Comparison of ENCODE assay signal across 27 cellular contexts in genomic region chr1:186813420-186813819, GRCh38. TPM values are rescaled to one million over a fixed set of nuclear protein-coding genes. Genes with fewer than 3 reads are reported as not detected.
DNase-seq lines count a peak whose midpoint lies in the region; ATAC-seq and TF ChIP-seq lines count a peak whose summit lies in the region.
"Had no signal": no experiment of that assay in that cellular context is flagged by ENCODE, and none has a peak within 500 bp of the region (broad histone marks: within the 10 kb centered on the region; RNA-seq: fewer than 3 reads in every experiment).

No MANE protein-coding gene starts in this region.

- in situ Hi-C loops in GM13976 (cut with MboI; ENCODE audit: low sequenced_read_pairs, unreplicated experiment) = no loop called here

- CTCF ChIA-PET in activated CD8-positive, alpha-beta memory T cell treated with anti-CD3 and anti-CD28 coated beads, Interleukin-2, amount 10 ng/mL, durations not matched to agents 7 days and 5 days (lab: Charles Lee) = no interaction called here

- H3K4me3 Mint-ChIP-seq in natural killer cell treated with Interleukin-12 subunit alpha and Interleukin-12 subunit beta and Interleukin-15 and Interleukin-18, amount 100 ng/mL, for 72 hours = no peak overlapping the region
- no peak overlapping the region for H3K4me3 Mint-ChIP-seq in activated CD8-positive, alpha-beta memory T cell treated with anti-CD3 and anti-CD28 coated beads, Interleukin-2, amount 10 ng/mL, durations not matched to agents 7 days and 5 days
- H3K4me3 Mint-ChIP-seq: CD4-positive, alpha-beta T cell; neural crest cell had no signal

- no peak overlapping the region for H3K27ac Mint-ChIP-seq in natural killer cell treated with Interleukin-12 subunit alpha and Interleukin-12 subunit beta and Interleukin-15 and Interleukin-18, amount 100 ng/mL, for 72 hours
- H3K27ac Mint-ChIP-seq in activated CD8-positive, alpha-beta memory T cell treated with anti-CD3 and anti-CD28 coated beads, Interleukin-2, amount 10 ng/mL, durations not matched to agents 7 days and 5 days = no peak overlapping the region
- H3K27ac Mint-ChIP-seq: activated naive CD4-positive, alpha-beta T cell treated with anti-CD3 and anti-CD28 coated beads, Interleukin-2, amount 50 U/mL, for 72 hours; activated T-helper 2 cell treated with anti-CD3 and anti-CD28 coated beads, Interferon-gamma antibody, Interleukin-2, Interleukin-4, amounts not matched to agents 10 μg/mL and 5 μg/mL and 100 μg/mL, durations not matched to agents 14 hours and 24 hours and 36 hours; CD4-positive, alpha-beta T cell had no signal

- no peaks in the 10 kb centered on the region for H3K9me3 ChIP-seq in adipocyte (ENCODE audit: control insufficient read depth, low read length)
- H3K9me3 ChIP-seq: heart right ventricle, Peyer's patch, right lobe of liver, upper lobe of left lung had no signal

- H3K4me1 Mint-ChIP-seq in natural killer cell treated with Interleukin-12 subunit alpha and Interleukin-12 subunit beta and Interleukin-15 and Interleukin-18, amount 100 ng/mL, for 72 hours (ENCODE audit: low read depth in 2 of 2) = no peaks in the 10 kb centered on the region
- no peaks in the 10 kb centered on the region for H3K4me1 Mint-ChIP-seq in activated CD8-positive, alpha-beta memory T cell treated with anti-CD3 and anti-CD28 coated beads, Interleukin-2, amount 10 ng/mL, durations not matched to agents 7 days and 5 days
- H3K4me1 Mint-ChIP-seq: neural crest cell had no signal

- H3K27ac ChIP-seq in epithelial cell of prostate = no peak overlapping the region
- H3K27ac ChIP-seq: heart right ventricle, Peyer's patch, right lobe of liver, upper lobe of left lung had no signal

- H3K27me3 ChIP-seq in adipocyte (replicated peaks; ENCODE audit: control insufficient read depth, insufficient read depth, low read length) = no peaks in the 10 kb centered on the region
- H3K27me3 ChIP-seq: heart right ventricle, Peyer's patch, right lobe of liver, upper lobe of left lung had no signal

- no peaks in the 10 kb centered on the region for H3K36me3 Mint-ChIP-seq in natural killer cell treated with Interleukin-12 subunit alpha and Interleukin-12 subunit beta and Interleukin-15 and Interleukin-18, amount 100 ng/mL, for 72 hours
- H3K36me3 Mint-ChIP-seq in activated CD8-positive, alpha-beta memory T cell treated with anti-CD3 and anti-CD28 coated beads, Interleukin-2, amount 10 ng/mL, durations not matched to agents 7 days and 5 days = no peaks in the 10 kb centered on the region
- H3K36me3 Mint-ChIP-seq: activated naive CD4-positive, alpha-beta T cell treated with anti-CD3 and anti-CD28 coated beads, Interleukin-2, amount 50 U/mL, for 72 hours had no signal

- ATAC-seq in natural killer cell treated with Interleukin-12 subunit alpha and Interleukin-12 subunit beta and Interleukin-15 and Interleukin-18, amount 100 ng/mL, for 72 hours = no peak
- ATAC-seq in activated CD8-positive, alpha-beta memory T cell treated with anti-CD3 and anti-CD28 coated beads, Interleukin-2, amount 10 ng/mL, durations not matched to agents 7 days and 5 days = no peak
- ATAC-seq: heart right ventricle, right lobe of liver had no signal

- no peaks in the 10 kb centered on the region for H3K27me3 Mint-ChIP-seq in natural killer cell treated with Interleukin-12 subunit alpha and Interleukin-12 subunit beta and Interleukin-15 and Interleukin-18, amount 100 ng/mL, for 72 hours
- H3K27me3 Mint-ChIP-seq in activated CD8-positive, alpha-beta memory T cell treated with anti-CD3 and anti-CD28 coated beads, Interleukin-2, amount 10 ng/mL, durations not matched to agents 7 days and 5 days = no peaks in the 10 kb centered on the region
- H3K27me3 Mint-ChIP-seq: CD4-positive, alpha-beta T cell had no signal

- H3K36me3 ChIP-seq in adipocyte (ENCODE audit: control insufficient read depth, insufficient read depth, low read length, severe bottlenecking) = no peaks in the 10 kb centered on the region
- H3K36me3 ChIP-seq: heart right ventricle, Peyer's patch, right lobe of liver, upper lobe of left lung had no signal

- H3K4me3 ChIP-seq in adipocyte (ENCODE audit: low read length) = no peak overlapping the region
- H3K4me3 ChIP-seq: heart right ventricle, Peyer's patch, right lobe of liver, upper lobe of left lung had no signal

- H3K4me1 ChIP-seq in adipocyte (ENCODE audit: control insufficient read depth, insufficient read depth, low read length) = no peaks in the 10 kb centered on the region
- H3K4me1 ChIP-seq: heart right ventricle, Peyer's patch, right lobe of liver, upper lobe of left lung had no signal

- TF ChIP-seq CTCF in GM13976 (IDR thresholded peaks at IDR 0.05; ENCODE audit: borderline replicate concordance, control extremely low read depth, extremely low read depth, insufficient read depth, missing control alignments) = no peak

- H3K9ac ChIP-seq in adipocyte (ENCODE audit: low read length) = no peak overlapping the region

- peak; percentile 36 for DNase-seq in HT1080 (ENCODE audit: low read depth)
- DNase-seq in adipocyte (ENCODE audit: low read depth) = peak; percentile 7
- DNase-seq in epithelial cell of prostate (ENCODE audit: low read depth, low spot score) = peak; percentile 5
- peak; percentile 13 for DNase-seq in pulmonary artery endothelial cell (ENCODE audit: low read depth, low spot score)
- no peak for DNase-seq in GM13976 (ENCODE audit: low spot score)
- DNase-seq in natural killer cell treated with Interleukin-12 subunit alpha and Interleukin-12 subunit beta and Interleukin-15 and Interleukin-18, amount 100 ng/mL, for 72 hours (ENCODE audit: low spot score) = no peak
- no peak for DNase-seq in activated CD8-positive, alpha-beta memory T cell treated with anti-CD3 and anti-CD28 coated beads, Interleukin-2, amount 10 ng/mL, durations not matched to agents 7 days and 5 days
- DNase-seq: activated CD4-positive, alpha-beta T cell treated with anti-CD3 and anti-CD28 coated beads, Interleukin-2, amount 50 U/mL, for 4 hours; activated CD4-positive, CD25-positive, alpha-beta regulatory T cell; activated CD8-positive, alpha-beta memory T cell treated with anti-CD3 and anti-CD28 coated beads, Interleukin-2, amount 50 U/mL, for 4 hours; AML-193; aorta; CD4-positive, alpha-beta T cell; GOT3; heart right ventricle; NCI-H1092 treated with DMSO at 0.1 percent for 48 hours; NCI-H1930; NCI-H226; Peyer's patch; posterior cingulate gyrus; right lobe of liver; stimulated activated CD4-positive, alpha-beta T cell treated with anti-CD3 and anti-CD28 coated beads, Interleukin-2, amount 100 ng/mL, for 48 hours; T-helper 1 cell; upper lobe of left lung had no signal

- peaks cover 4% of the 10 kb centered on the region for H3K9me3 Mint-ChIP-seq in natural killer cell treated with Interleukin-12 subunit alpha and Interleukin-12 subunit beta and Interleukin-15 and Interleukin-18, amount 100 ng/mL, for 72 hours
- no peaks in the 10 kb centered on the region for H3K9me3 Mint-ChIP-seq in activated CD8-positive, alpha-beta memory T cell treated with anti-CD3 and anti-CD28 coated beads, Interleukin-2, amount 10 ng/mL, durations not matched to agents 7 days and 5 days (ENCODE audit: low read depth)
- H3K9me3 Mint-ChIP-seq: activated naive CD4-positive, alpha-beta T cell treated with anti-CD3 and anti-CD28 coated beads, Interleukin-2, amount 50 U/mL, for 72 hours; activated T-helper 2 cell treated with anti-CD3 and anti-CD28 coated beads, Interferon-gamma antibody, Interleukin-2, Interleukin-4, amounts not matched to agents 10 μg/mL and 5 μg/mL and 100 μg/mL, durations not matched to agents 14 hours and 24 hours and 36 hours; CD4-positive, alpha-beta T cell; neural crest cell had no signal

RNA-seq across cellular contexts. Expression of gene PLA2G4A, which starts 15.3 kb away (rescaled TPM):
- 0.34 and 0.47 TPM in 2 replicates for total RNA-seq in HT1080 (2014; rRNA removed; shearing (Covaris generic))
- polyA plus RNA-seq in HT1080 (2015; cell fraction: cytosol; rRNA removed) = 0.74 and 1.1 TPM in 2 replicates
- 4.2 and 4.5 TPM in 2 replicates for polyA plus RNA-seq in HT1080 (2015; cell fraction: nucleus; rRNA removed)
- total RNA-seq in pulmonary artery endothelial cell = 18.6 and 18.9 TPM in 2 replicates
- total RNA-seq in natural killer cell treated with Interleukin-12 subunit alpha and Interleukin-12 subunit beta and Interleukin-15 and Interleukin-18, amount 100 ng/mL, for 72 hours = 1 to 10 TPM in 1 of 2 donors, under 1 TPM in 1; 0.45 to 1.2 TPM
- total RNA-seq in activated CD8-positive, alpha-beta memory T cell treated with anti-CD3 and anti-CD28 coated beads, Interleukin-2, amount 10 ng/mL, durations not matched to agents 7 days and 5 days = 1 to 10 TPM in 1 of 2 experiments, not detected in 1; 2.0 TPM
- total RNA-seq: CD4-positive, alpha-beta T cell had no signal

Comparison
In these comparisons a context has a peak if more than half of its experiments do, and no peak if none do; other contexts are left out.
1. DNase-seq: peak in HT1080 (single experiment), adipocyte (single experiment), epithelial cell of prostate (single experiment) and pulmonary artery endothelial cell (single experiment); none in GM13976 (single experiment), natural killer cell treated with Interleukin-12 subunit alpha and Interleukin-12 subunit beta and Interleukin-15 and Interleukin-18, amount 100 ng/mL, for 72 hours (single experiment) and activated CD8-positive, alpha-beta memory T cell treated with anti-CD3 and anti-CD28 coated beads, Interleukin-2, amount 10 ng/mL, durations not matched to agents 7 days and 5 days (single experiment).